In genomic region chr17:44972953-44973352, GRCh38 we compare ENCODE assay signal across 17 cellular contexts. TPM values are rescaled to one million over a fixed set of nuclear protein-coding genes. Genes with fewer than 3 reads are reported as not detected.
DNase-seq lines count a peak whose midpoint lies in the region; TF ChIP-seq lines count a peak whose summit lies in the region.
"Had no signal": no experiment of that assay in that cellular context is flagged by ENCODE, and none has a peak within 500 bp of the region (broad histone marks: within the 10 kb centered on the region; RNA-seq: fewer than 3 reads in every experiment).

No MANE protein-coding gene starts in this region.

- no peak for DNase-seq in activated CD4-positive, alpha-beta memory T cell treated with anti-CD3 and anti-CD28 coated beads for 36 hours
- DNase-seq in activated CD4-positive, alpha-beta memory T cell treated with anti-CD3 and anti-CD28 coated beads, Interleukin-2, amount 10 ng/mL, durations not matched to agents 7 days and 5 days: no peak
- peak; percentile 96 for DNase-seq in M059J (ENCODE audit: low read depth)
- DNase-seq in mammary epithelial cell: peak; percentile 65
- peak; percentile 65 for DNase-seq in renal cortical epithelial cell (ENCODE audit: low read depth)
- no peak for DNase-seq in NCI-H2196 treated with DMSO at 0.1 percent for 48 hours (lab: John Stamatoyannopoulos, UW; ENCODE audit: unreplicated experiment)
- DNase-seq in Kasumi-1 (lab: John Stamatoyannopoulos, UW): no peak
- DNase-seq in SHP77 (lab: John Stamatoyannopoulos, UW): no peak
- DNase-seq: glutamatergic neuron, mesendoderm, NCI-H1436, NCI-H446 treated with DMSO at 0.1 percent for 48 hours, sigmoid colon, T-helper 17 cell, tibial artery had no signal

- intact Hi-C loops in activated CD4-positive, alpha-beta memory T cell treated with anti-CD3 and anti-CD28 coated beads for 36 hours (cut with micrococcal nuclease): loop anchor here (1.0 to 2.0 kb wide), 3 partner anchors 26 to 88 kb away; partner anchors contain the start of genes KIF18B and NMT1
- intact Hi-C loops in mammary epithelial cell (cut with micrococcal nuclease): no loop called here

- H3K4me1 ChIP-seq in mammary epithelial cell (ENCODE audit: insufficient read depth, low read length): peaks cover 34% of the 10 kb centered on the region

- in situ Hi-C loops in mammary epithelial cell (cut with MboI; ENCODE audit: low sequenced_read_pairs in 2 of 2): no loop called here

- no peaks in the 10 kb centered on the region for H3K27me3 ChIP-seq in mammary epithelial cell (ENCODE audit: insufficient read depth, low read length)

- POLR2A ChIA-PET in activated CD4-positive, alpha-beta memory T cell treated with anti-CD3 and anti-CD28 coated beads for 36 hours (lab: Charles Lee): no interaction called here
- POLR2A ChIA-PET in activated CD4-positive, alpha-beta memory T cell treated with anti-CD3 and anti-CD28 coated beads, Interleukin-2, amount 10 ng/mL, durations not matched to agents 7 days and 5 days (lab: Charles Lee): no interaction called here

- no peaks in the 10 kb centered on the region for H4K20me1 ChIP-seq in mammary epithelial cell (ENCODE audit: insufficient read depth, low read length)

- no peak overlapping the region for H2AFZ ChIP-seq in mammary epithelial cell (ENCODE audit: low read depth, low read length)

- 36% methylated on average over 6 of the region's 6 CpGs for WGBS in mammary epithelial cell (ENCODE audit: low coverage, missing lambda C conversion rate)

- dilution Hi-C loops in mammary epithelial cell (cut with HindIII; ENCODE audit: low sequenced_read_pairs): no loop called here

- H3K79me2 ChIP-seq in mammary epithelial cell (ENCODE audit: insufficient read depth, low read length): no peaks in the 10 kb centered on the region

- H3K36me3 ChIP-seq in mammary epithelial cell (ENCODE audit: insufficient read depth, low read length): no peaks in the 10 kb centered on the region
- H3K36me3 ChIP-seq: sigmoid colon, tibial artery had no signal

- no peak overlapping the region for H3K4me3 ChIP-seq in mammary epithelial cell (replicated peaks in 1 of 3; ENCODE audit: insufficient read depth in 1 of 3, low read depth in 2 of 3, low read length in 3 of 3)
- H3K4me3 ChIP-seq: sigmoid colon, tibial artery had no signal

- peak overlapping the region; percentile 79 for H3K27ac Mint-ChIP-seq in activated CD4-positive, alpha-beta memory T cell treated with anti-CD3 and anti-CD28 coated beads for 36 hours
- H3K27ac Mint-ChIP-seq in activated CD4-positive, alpha-beta memory T cell treated with anti-CD3 and anti-CD28 coated beads, Interleukin-2, amount 10 ng/mL, durations not matched to agents 7 days and 5 days: no peak overlapping the region
- H3K27ac Mint-ChIP-seq: T-helper 17 cell had no signal

- H3K4me3 Mint-ChIP-seq in activated CD4-positive, alpha-beta memory T cell treated with anti-CD3 and anti-CD28 coated beads for 36 hours: no peak overlapping the region
- no peak overlapping the region for H3K4me3 Mint-ChIP-seq in activated CD4-positive, alpha-beta memory T cell treated with anti-CD3 and anti-CD28 coated beads, Interleukin-2, amount 10 ng/mL, durations not matched to agents 7 days and 5 days
- H3K4me3 Mint-ChIP-seq: T-helper 17 cell had no signal

- no peaks in the 10 kb centered on the region for H3K9me3 ChIP-seq in mammary epithelial cell (replicated peaks; ENCODE audit: insufficient read depth, low read length)
- H3K9me3 ChIP-seq: sigmoid colon, tibial artery had no signal

- no peaks in the 10 kb centered on the region for H3K9me3 Mint-ChIP-seq in activated CD4-positive, alpha-beta memory T cell treated with anti-CD3 and anti-CD28 coated beads for 36 hours
- no peaks in the 10 kb centered on the region for H3K9me3 Mint-ChIP-seq in activated CD4-positive, alpha-beta memory T cell treated with anti-CD3 and anti-CD28 coated beads, Interleukin-2, amount 10 ng/mL, durations not matched to agents 7 days and 5 days
- H3K9me3 Mint-ChIP-seq: activated naive CD8-positive, alpha-beta T cell treated with anti-CD3 and anti-CD28 coated beads, Interleukin-2, amount 50 U/mL, for 24 hours had no signal

- H3K4me2 ChIP-seq in mammary epithelial cell (ENCODE audit: insufficient read depth, low read depth, low read length): peak overlapping the region; percentile 15

- H3K4me1 Mint-ChIP-seq in activated CD4-positive, alpha-beta memory T cell treated with anti-CD3 and anti-CD28 coated beads for 36 hours (ENCODE audit: low read depth): peaks cover 32% of the 10 kb centered on the region
- H3K4me1 Mint-ChIP-seq in activated CD4-positive, alpha-beta memory T cell treated with anti-CD3 and anti-CD28 coated beads, Interleukin-2, amount 10 ng/mL, durations not matched to agents 7 days and 5 days: peaks cover 24% of the 10 kb centered on the region

- no peak for TF ChIP-seq CTCF in mammary epithelial cell (conservative IDR thresholded peaks at IDR 0.05 in 1 of 2, IDR thresholded peaks at IDR 0.05 in 1 of 2; ENCODE audit: extremely low read depth in 1 of 2, insufficient read depth in 1 of 2, low read depth in 1 of 2, low read length in 2 of 2)

- no TSS peak for BruUV-seq in mammary epithelial cell (replicated peaks; lab: Mats Ljungman, UMichigan)

- CTCF ChIA-PET in activated CD4-positive, alpha-beta memory T cell treated with anti-CD3 and anti-CD28 coated beads for 36 hours (lab: Charles Lee): interaction anchor here (0.8 to 3.1 kb wide), 4 partner anchors 47 to 162 kb away, joined by 3 to 18 read pairs (median 4); partner anchors contain the start of gene ACBD4
- CTCF ChIA-PET in activated CD4-positive, alpha-beta memory T cell treated with anti-CD3 and anti-CD28 coated beads, Interleukin-2, amount 10 ng/mL, durations not matched to agents 7 days and 5 days (lab: Charles Lee): no interaction called here
- CTCF ChIA-PET in mammary epithelial cell (lab: Charles Lee; ENCODE audit: low non-redundant PET): no interaction called here

- no peaks in the 10 kb centered on the region for H3K36me3 Mint-ChIP-seq in activated CD4-positive, alpha-beta memory T cell treated with anti-CD3 and anti-CD28 coated beads for 36 hours
- H3K36me3 Mint-ChIP-seq in activated CD4-positive, alpha-beta memory T cell treated with anti-CD3 and anti-CD28 coated beads, Interleukin-2, amount 10 ng/mL, durations not matched to agents 7 days and 5 days (ENCODE audit: low read depth): no peaks in the 10 kb centered on the region

- peak overlapping the region; percentile 36 for H3K27ac ChIP-seq in mammary epithelial cell (ENCODE audit: insufficient read depth, low read depth, low read length)
- H3K27ac ChIP-seq: sigmoid colon, tibial artery had no signal

- H3K9ac ChIP-seq in mammary epithelial cell (ENCODE audit: insufficient read depth, low read length): no peak overlapping the region

- H3K27me3 Mint-ChIP-seq in activated CD4-positive, alpha-beta memory T cell treated with anti-CD3 and anti-CD28 coated beads for 36 hours: peaks cover 34% of the 10 kb centered on the region
- H3K27me3 Mint-ChIP-seq in activated CD4-positive, alpha-beta memory T cell treated with anti-CD3 and anti-CD28 coated beads, Interleukin-2, amount 10 ng/mL, durations not matched to agents 7 days and 5 days: peaks cover 57% of the 10 kb centered on the region

RNA-seq across cellular contexts. Expression of gene C1QL1, which starts 4.8 kb away (rescaled TPM):
- total RNA-seq in activated CD4-positive, alpha-beta memory T cell treated with anti-CD3 and anti-CD28 coated beads for 36 hours: under 1 TPM; 0.76 to 0.87 TPM
- total RNA-seq in activated CD4-positive, alpha-beta memory T cell treated with anti-CD3 and anti-CD28 coated beads, Interleukin-2, amount 10 ng/mL, durations not matched to agents 7 days and 5 days: under 1 TPM; 0.33 to 0.43 TPM
- total RNA-seq in M059J (2014; rRNA removed; shearing (Covaris generic)): 14.7 and 21.4 TPM in 2 replicates
- total RNA-seq in mammary epithelial cell: under 1 TPM in 1 of 2 donors, not detected in 1; 0.54 TPM
- polyA plus RNA-seq in mammary epithelial cell: 1.9 TPM
- polyA minus RNA-seq in mammary epithelial cell: not detected
- 0.35 and 0.45 TPM in 2 replicates for total RNA-seq in renal cortical epithelial cell
- total RNA-seq: T-helper 17 cell had no signal

RNA-seq across cellular contexts. Expression of gene KIF18B, which starts 25.4 kb away (rescaled TPM):
- 10 to 100 TPM; 36.2 to 42.9 TPM for total RNA-seq in activated CD4-positive, alpha-beta memory T cell treated with anti-CD3 and anti-CD28 coated beads for 36 hours
- 10 to 100 TPM; 66.9 to 67.9 TPM for total RNA-seq in activated CD4-positive, alpha-beta memory T cell treated with anti-CD3 and anti-CD28 coated beads, Interleukin-2, amount 10 ng/mL, durations not matched to agents 7 days and 5 days
- 4.9 and 10.6 TPM in 2 replicates for total RNA-seq in M059J (2014; rRNA removed; shearing (Covaris generic))
- total RNA-seq in mammary epithelial cell: 10 to 100 TPM in 1 of 2 donors, under 1 TPM in 1; under 0.01 to 25.2 TPM
- 20.9 TPM for polyA plus RNA-seq in mammary epithelial cell
- polyA minus RNA-seq in mammary epithelial cell: 28.8 TPM
- 0.15 and 0.87 TPM in 2 replicates for total RNA-seq in renal cortical epithelial cell

RNA-seq across cellular contexts. Expression of gene GFAP, which starts 57.7 kb away (rescaled TPM):
- not detected for total RNA-seq in activated CD4-positive, alpha-beta memory T cell treated with anti-CD3 and anti-CD28 coated beads for 36 hours
- total RNA-seq in activated CD4-positive, alpha-beta memory T cell treated with anti-CD3 and anti-CD28 coated beads, Interleukin-2, amount 10 ng/mL, durations not matched to agents 7 days and 5 days: not detected
- not detected in 2 replicates for total RNA-seq in M059J (2014; rRNA removed; shearing (Covaris generic))
- total RNA-seq in mammary epithelial cell (under 1 TPM in 1 of 2 donors, not detected in 1; 0.83 TPM), renal cortical epithelial cell (1.2 and 8.2 TPM in 2 replicates)
- polyA plus RNA-seq in mammary epithelial cell: not detected
- polyA minus RNA-seq in mammary epithelial cell: not detected
- total RNA-seq: A673, sigmoid colon had no signal

Comparison
In these comparisons a context has a peak if more than half of its experiments do, and no peak if none do; other contexts are left out.
1. DNase-seq: peak in M059J (single experiment), mammary epithelial cell (single experiment) and renal cortical epithelial cell (single experiment); none in activated CD4-positive, alpha-beta memory T cell treated with anti-CD3 and anti-CD28 coated beads for 36 hours (single experiment), activated CD4-positive, alpha-beta memory T cell treated with anti-CD3 and anti-CD28 coated beads, Interleukin-2, amount 10 ng/mL, durations not matched to agents 7 days and 5 days (single experiment), NCI-H2196 treated with DMSO at 0.1 percent for 48 hours (single experiment), Kasumi-1 (0 of 2) and SHP77 (0 of 2).